ENCODE assay signal across 1 cellular context in the genomic region with DNA sequence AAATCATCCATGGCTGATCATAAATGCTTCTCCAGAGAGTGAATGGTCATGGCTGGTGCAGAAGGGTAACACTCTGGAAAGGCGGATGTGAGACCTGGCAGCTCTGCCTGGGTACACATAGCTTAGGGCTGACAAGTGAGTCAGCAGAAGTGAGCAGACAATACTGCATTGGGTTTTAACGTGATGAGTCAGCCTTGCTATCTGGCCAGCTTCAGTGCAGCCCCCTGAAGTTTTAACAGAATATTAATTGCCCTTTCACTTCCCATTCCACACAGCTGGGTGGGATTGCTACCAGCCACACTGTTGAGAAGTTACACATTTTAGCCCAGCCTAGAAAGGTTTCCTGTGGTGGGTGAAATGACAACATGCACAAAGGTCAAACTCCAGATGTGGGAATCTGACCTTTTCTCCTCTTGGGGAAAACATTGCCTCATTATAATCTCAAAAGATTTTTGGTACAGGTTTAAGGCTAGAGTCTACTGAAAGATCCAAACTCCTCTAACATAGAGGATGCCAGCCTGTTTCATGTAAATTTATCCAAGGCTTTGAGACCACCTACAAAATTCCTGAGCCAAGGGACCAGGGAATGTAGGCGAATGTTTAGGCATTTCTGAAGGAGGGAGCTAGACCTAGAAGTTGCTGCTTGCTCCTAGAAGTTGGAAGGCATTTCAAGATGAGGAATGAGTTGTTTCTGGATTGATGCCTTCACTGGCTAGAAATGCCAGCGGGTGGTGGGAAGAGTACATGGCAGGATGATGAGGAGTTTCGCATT.
TF ChIP-seq lines count a peak whose summit lies in the region.

No MANE protein-coding gene starts in this region.

TF ChIP-seq in K562, 482 proteins besides CTCF, POLR2A, EP300 and RAD21 (continued from another document):
- TF ChIP-seq, protein P1, sequence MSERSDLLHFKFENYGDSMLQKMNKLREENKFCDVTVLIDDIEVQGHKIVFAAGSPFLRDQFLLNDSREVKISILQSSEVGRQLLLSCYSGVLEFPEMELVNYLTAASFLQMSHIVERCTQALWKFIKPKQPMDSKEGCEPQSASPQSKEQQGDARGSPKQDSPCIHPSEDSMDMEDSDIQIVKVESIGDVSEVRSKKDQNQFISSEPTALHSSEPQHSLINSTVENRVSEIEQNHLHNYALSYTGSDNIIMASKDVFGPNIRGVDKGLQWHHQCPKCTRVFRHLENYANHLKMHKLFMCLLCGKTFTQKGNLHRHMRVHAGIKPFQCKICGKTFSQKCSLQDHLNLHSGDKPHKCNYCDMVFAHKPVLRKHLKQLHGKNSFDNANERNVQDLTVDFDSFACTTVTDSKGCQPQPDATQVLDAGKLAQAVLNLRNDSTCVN (CRISPR knock-in tag; IDR thresholded peaks at IDR 0.05), result no peak
- no peak for TF ChIP-seq KDM4B (IDR thresholded peaks at IDR 0.05; ENCODE audit: borderline replicate concordance in 2 of 2, low read depth in 1 of 2)
- peak; percentile 83; the same call in 1 of the 2 replicates for TF ChIP-seq ZNF76 (CRISPR knock-in tag; IDR thresholded peaks at IDR 0.05; ENCODE audit: borderline replicate concordance)
- TF ChIP-seq ZNF785 (CRISPR knock-in tag; IDR thresholded peaks at IDR 0.05), result no peak
- peak; percentile 63 to 71; a peak in 2 of 4 replicates for TF ChIP-seq TEAD1 (CRISPR knock-in tag; IDR thresholded peaks at IDR 0.05)
- TF ChIP-seq, protein P2, sequence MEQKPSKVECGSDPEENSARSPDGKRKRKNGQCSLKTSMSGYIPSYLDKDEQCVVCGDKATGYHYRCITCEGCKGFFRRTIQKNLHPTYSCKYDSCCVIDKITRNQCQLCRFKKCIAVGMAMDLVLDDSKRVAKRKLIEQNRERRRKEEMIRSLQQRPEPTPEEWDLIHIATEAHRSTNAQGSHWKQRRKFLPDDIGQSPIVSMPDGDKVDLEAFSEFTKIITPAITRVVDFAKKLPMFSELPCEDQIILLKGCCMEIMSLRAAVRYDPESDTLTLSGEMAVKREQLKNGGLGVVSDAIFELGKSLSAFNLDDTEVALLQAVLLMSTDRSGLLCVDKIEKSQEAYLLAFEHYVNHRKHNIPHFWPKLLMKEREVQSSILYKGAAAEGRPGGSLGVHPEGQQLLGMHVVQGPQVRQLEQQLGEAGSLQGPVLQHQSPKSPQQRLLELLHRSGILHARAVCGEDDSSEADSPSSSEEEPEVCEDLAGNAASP (IDR thresholded peaks at IDR 0.05), result no peak
- no peak for TF ChIP-seq MXI1 (IDR thresholded peaks at IDR 0.05; ENCODE audit: low read depth, low read length)
- TF ChIP-seq MAFF (IDR thresholded peaks at IDR 0.05; ENCODE audit: low read length), result peak; percentile 94
- TF ChIP-seq, protein P3, sequence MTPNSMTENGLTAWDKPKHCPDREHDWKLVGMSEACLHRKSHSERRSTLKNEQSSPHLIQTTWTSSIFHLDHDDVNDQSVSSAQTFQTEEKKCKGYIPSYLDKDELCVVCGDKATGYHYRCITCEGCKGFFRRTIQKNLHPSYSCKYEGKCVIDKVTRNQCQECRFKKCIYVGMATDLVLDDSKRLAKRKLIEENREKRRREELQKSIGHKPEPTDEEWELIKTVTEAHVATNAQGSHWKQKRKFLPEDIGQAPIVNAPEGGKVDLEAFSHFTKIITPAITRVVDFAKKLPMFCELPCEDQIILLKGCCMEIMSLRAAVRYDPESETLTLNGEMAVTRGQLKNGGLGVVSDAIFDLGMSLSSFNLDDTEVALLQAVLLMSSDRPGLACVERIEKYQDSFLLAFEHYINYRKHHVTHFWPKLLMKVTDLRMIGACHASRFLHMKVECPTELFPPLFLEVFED (CRISPR knock-in tag; conservative IDR thresholded peaks at IDR 0.05), result no peak
- TF ChIP-seq NFRKB (IDR thresholded peaks at IDR 0.05; ENCODE audit: low read depth), result peak; percentile 80
- no peak for TF ChIP-seq CC2D1A (IDR thresholded peaks at IDR 0.05)
- no peak for TF ChIP-seq ZNF263 (CRISPR knock-in tag; IDR thresholded peaks at IDR 0.05; ENCODE audit: borderline replicate concordance)
- TF ChIP-seq, protein P4, sequence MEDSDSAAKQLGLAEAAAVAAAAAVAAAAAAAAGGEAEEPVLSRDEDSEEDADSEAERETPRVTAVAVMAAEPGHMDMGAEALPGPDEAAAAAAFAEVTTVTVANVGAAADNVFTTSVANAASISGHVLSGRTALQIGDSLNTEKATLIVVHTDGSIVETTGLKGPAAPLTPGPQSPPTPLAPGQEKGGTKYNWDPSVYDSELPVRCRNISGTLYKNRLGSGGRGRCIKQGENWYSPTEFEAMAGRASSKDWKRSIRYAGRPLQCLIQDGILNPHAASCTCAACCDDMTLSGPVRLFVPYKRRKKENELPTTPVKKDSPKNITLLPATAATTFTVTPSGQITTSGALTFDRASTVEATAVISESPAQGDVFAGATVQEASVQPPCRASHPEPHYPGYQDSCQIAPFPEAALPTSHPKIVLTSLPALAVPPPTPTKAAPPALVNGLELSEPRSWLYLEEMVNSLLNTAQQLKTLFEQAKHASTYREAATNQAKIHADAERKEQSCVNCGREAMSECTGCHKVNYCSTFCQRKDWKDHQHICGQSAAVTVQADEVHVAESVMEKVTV (CRISPR knock-in tag; IDR thresholded peaks at IDR 0.05), result no peak
- no peak for TF ChIP-seq SREBF1 (IDR thresholded peaks at IDR 0.05; ENCODE audit: borderline replicate concordance, low read depth, low read length)
- no peak for TF ChIP-seq EZH2 (IDR thresholded peaks at IDR 0.05; ENCODE audit: borderline replicate concordance, low read depth, low read length)
- TF ChIP-seq HOXB6 (CRISPR knock-in tag; IDR thresholded peaks at IDR 0.05; ENCODE audit: borderline replicate concordance), result no peak
- TF ChIP-seq ZNF274 (IDR thresholded peaks at IDR 0.05; ENCODE audit: borderline replicate concordance, low read depth, low read length), result no peak
- TF ChIP-seq, protein P5, sequence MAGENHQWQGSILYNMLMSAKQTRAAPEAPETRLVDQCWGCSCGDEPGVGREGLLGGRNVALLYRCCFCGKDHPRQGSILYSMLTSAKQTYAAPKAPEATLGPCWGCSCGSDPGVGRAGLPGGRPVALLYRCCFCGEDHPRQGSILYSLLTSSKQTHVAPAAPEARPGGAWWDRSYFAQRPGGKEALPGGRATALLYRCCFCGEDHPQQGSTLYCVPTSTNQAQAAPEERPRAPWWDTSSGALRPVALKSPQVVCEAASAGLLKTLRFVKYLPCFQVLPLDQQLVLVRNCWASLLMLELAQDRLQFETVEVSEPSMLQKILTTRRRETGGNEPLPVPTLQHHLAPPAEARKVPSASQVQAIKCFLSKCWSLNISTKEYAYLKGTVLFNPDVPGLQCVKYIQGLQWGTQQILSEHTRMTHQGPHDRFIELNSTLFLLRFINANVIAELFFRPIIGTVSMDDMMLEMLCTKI (IDR thresholded peaks at IDR 0.05; ENCODE audit: partially characterized antibody), result no peak
- peak; percentile 99 for TF ChIP-seq NFE2 (IDR thresholded peaks at IDR 0.05; ENCODE audit: low read depth)
- no peak for TF ChIP-seq CBFB (CRISPR knock-in tag; IDR thresholded peaks at IDR 0.05)
- peak; percentile 59; the same call in 1 of the 2 replicates for TF ChIP-seq ETV1 (tag; conservative IDR thresholded peaks at IDR 0.05; ENCODE audit: low read depth)
- no peak for TF ChIP-seq HNRNPK (IDR thresholded peaks at IDR 0.05; ENCODE audit: low read depth, low read length, poor library complexity, severe bottlenecking)
- TF ChIP-seq, protein P6, sequence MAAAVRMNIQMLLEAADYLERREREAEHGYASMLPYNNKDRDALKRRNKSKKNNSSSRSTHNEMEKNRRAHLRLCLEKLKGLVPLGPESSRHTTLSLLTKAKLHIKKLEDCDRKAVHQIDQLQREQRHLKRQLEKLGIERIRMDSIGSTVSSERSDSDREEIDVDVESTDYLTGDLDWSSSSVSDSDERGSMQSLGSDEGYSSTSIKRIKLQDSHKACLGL (CRISPR knock-in tag; IDR thresholded peaks at IDR 0.05; ENCODE audit: borderline replicate concordance, poor library complexity, severe bottlenecking), result no peak
- TF ChIP-seq ZNF551 (CRISPR knock-in tag; IDR thresholded peaks at IDR 0.05), result no peak
- no peak for TF ChIP-seq TFAM (CRISPR knock-in tag; conservative IDR thresholded peaks at IDR 0.05)
- peak; percentile 75; the same call in 1 of the 2 replicates for TF ChIP-seq ZBTB7A (IDR thresholded peaks at IDR 0.05; ENCODE audit: borderline replicate concordance, control insufficient read depth, low read depth, low read length)
- TF ChIP-seq TCF7 (IDR thresholded peaks at IDR 0.05; ENCODE audit: borderline replicate concordance), result no peak
- TF ChIP-seq, protein P7, sequence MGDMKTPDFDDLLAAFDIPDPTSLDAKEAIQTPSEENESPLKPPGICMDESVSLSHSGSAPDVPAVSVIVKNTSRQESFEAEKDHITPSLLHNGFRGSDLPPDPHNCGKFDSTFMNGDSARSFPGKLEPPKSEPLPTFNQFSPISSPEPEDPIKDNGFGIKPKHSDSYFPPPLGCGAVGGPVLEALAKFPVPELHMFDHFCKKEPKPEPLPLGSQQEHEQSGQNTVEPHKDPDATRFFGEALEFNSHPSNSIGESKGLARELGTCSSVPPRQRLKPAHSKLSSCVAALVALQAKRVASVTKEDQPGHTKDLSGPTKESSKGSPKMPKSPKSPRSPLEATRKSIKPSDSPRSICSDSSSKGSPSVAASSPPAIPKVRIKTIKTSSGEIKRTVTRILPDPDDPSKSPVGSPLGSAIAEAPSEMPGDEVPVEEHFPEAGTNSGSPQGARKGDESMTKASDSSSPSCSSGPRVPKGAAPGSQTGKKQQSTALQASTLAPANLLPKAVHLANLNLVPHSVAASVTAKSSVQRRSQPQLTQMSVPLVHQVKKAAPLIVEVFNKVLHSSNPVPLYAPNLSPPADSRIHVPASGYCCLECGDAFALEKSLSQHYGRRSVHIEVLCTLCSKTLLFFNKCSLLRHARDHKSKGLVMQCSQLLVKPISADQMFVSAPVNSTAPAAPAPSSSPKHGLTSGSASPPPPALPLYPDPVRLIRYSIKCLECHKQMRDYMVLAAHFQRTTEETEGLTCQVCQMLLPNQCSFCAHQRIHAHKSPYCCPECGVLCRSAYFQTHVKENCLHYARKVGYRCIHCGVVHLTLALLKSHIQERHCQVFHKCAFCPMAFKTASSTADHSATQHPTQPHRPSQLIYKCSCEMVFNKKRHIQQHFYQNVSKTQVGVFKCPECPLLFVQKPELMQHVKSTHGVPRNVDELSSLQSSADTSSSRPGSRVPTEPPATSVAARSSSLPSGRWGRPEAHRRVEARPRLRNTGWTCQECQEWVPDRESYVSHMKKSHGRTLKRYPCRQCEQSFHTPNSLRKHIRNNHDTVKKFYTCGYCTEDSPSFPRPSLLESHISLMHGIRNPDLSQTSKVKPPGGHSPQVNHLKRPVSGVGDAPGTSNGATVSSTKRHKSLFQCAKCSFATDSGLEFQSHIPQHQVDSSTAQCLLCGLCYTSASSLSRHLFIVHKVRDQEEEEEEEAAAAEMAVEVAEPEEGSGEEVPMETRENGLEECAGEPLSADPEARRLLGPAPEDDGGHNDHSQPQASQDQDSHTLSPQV (IDR thresholded peaks at IDR 0.05), result peak; percentile 97
- peak; percentile 94 for TF ChIP-seq MAFK (IDR thresholded peaks at IDR 0.05; ENCODE audit: low read length)
- no peak for TF ChIP-seq E2F3 (CRISPR knock-in tag; IDR thresholded peaks at IDR 0.05)
- no peak for TF ChIP-seq SNRNP70 (optimal IDR thresholded peaks at IDR 0.05; ENCODE audit: low read depth, low read length)
- no peak for TF ChIP-seq FOXP1 (CRISPR knock-in tag; IDR thresholded peaks at IDR 0.05)
- TF ChIP-seq HNRNPUL1 (IDR thresholded peaks at IDR 0.05; ENCODE audit: low read length), result no peak
- TF ChIP-seq ZNF830 (CRISPR knock-in tag; IDR thresholded peaks at IDR 0.05), result no peak
- no peak for TF ChIP-seq KLF13 (tag; IDR thresholded peaks at IDR 0.05; ENCODE audit: borderline replicate concordance, low read depth)
- TF ChIP-seq NFATC3 (IDR thresholded peaks at IDR 0.05), result no peak
- no peak for TF ChIP-seq NFYB (IDR thresholded peaks at IDR 0.05; ENCODE audit: extremely low read depth, insufficient read length)
- peak; percentile 71 for TF ChIP-seq NEUROD1 (IDR thresholded peaks at IDR 0.05; ENCODE audit: borderline replicate concordance, low read depth, low read length, partially characterized antibody)
